In the genomic region with DNA sequence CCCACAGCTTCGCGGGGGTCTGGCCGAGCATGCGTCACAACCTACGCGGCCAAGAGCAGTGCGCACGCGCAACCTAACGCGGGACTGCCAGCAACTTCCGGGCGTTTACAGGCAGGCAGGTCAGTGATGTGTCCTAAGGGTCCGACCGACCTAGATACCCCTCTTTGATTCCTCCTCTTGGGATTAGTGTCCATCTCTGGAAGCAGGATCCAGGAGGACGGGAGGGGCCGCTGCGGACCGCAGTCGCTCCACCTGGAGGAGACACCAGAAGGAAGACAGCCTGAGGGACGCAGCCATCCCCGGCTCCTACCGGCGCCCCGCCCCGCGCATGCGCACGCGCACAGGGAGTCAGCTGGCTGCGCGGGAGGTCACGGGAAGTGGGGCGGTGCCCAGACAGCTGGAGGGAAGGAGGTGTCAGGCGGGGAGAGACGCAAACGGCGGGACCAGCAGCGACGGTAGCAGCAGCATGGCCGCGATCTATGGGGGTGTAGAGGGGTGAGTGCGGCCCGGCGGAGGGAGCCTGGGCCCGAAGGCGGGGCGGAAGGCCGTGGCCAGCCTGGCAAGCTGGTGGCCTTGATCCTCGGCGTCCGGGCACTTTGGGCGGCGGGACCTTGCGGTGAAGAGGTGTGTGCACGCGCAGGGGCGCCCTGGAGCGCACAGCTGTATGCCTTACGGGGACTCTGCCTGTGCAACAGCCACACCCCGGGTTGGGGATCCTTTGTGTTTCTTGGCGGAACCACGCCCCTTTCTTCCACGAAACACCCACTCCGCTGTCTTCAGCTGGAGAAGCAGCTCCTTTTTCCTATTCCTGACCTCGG, we compare ENCODE assay signal across 8 cellular contexts. TPM values are rescaled to one million over a fixed set of nuclear protein-coding genes. Genes with fewer than 3 reads are reported as not detected.
A peak's percentile ranks its signal among the peaks of the same experiment; 100 is the strongest.
DNase-seq lines count a peak whose midpoint lies in the region; ATAC-seq, FAIRE-seq and TF ChIP-seq lines count a peak whose summit lies in the region.

A gene (plus strand): TSS at position 431 of the 818 bp plus-strand sequence. CDS start 36 bp downstream, at position 467.

- H3K27ac ChIP-seq in mammary epithelial cell (ENCODE audit: insufficient read depth, low read depth, low read length): peak within 1 kb of the TSS; percentile 57
- H3K27ac ChIP-seq in small intestine (ENCODE audit: low read depth in 1 of 2, low read length in 1 of 2): peak within 1 kb of the TSS; percentile 71 to 97

- FAIRE-seq in small intestine (lab: Jason Lieb, UNC): no peak

- intact Hi-C loops in mammary epithelial cell (cut with micrococcal nuclease): loop anchor here (1.0 to 2.0 kb wide), 3 partner anchors 20 to 45 kb away; no protein-coding TSS in a partner anchor

- H4K20me1 ChIP-seq in mammary epithelial cell (ENCODE audit: insufficient read depth, low read length): no peaks in the 10 kb centered on the region

- peak; percentile 69 for ATAC-seq in HG03175 (IDR thresholded peaks at IDR 0.05; ENCODE audit: unreplicated experiment)

- peak within 1 kb of the TSS; percentile 94 for H2AFZ ChIP-seq in mammary epithelial cell (ENCODE audit: low read depth, low read length)

- TF ChIP-seq CTCF in WI38 (IDR thresholded peaks at IDR 0.05; ENCODE audit: low read depth, low read length) (no peak), mammary epithelial cell (conservative IDR thresholded peaks at IDR 0.05 in 1 of 2, IDR thresholded peaks at IDR 0.05 in 1 of 2; ENCODE audit: extremely low read depth in 1 of 2, insufficient read depth in 1 of 2, low read depth in 1 of 2, low read length in 2 of 2) (peak in 1 of 2 donors; percentile 8)

- H3K9me3 ChIP-seq in mammary epithelial cell (replicated peaks; ENCODE audit: insufficient read depth, low read length) (no peaks in the 10 kb centered on the region), small intestine (ENCODE audit: control insufficient read depth, low read depth) (no peaks in the 10 kb centered on the region)

- peak; percentile 100 for DNase-seq in AG08395 (ENCODE audit: low spot score)
- peak; percentile 98 for DNase-seq in NCI-H2227 treated with DMSO at 0.1 percent for 48 hours (lab: John Stamatoyannopoulos, UW)
- DNase-seq in mammary epithelial cell: peak; percentile 95
- DNase-seq in iPS-NIHi11 (ENCODE audit: low spot score): peak; percentile 99
- DNase-seq in small intestine: peak; percentile 97

- H3K4me3 ChIP-seq in WI38 (ENCODE audit: low read depth, low read length) (peak within 1 kb of the TSS; percentile 97), mammary epithelial cell (replicated peaks in 1 of 3; ENCODE audit: insufficient read depth in 1 of 3, low read depth in 2 of 3, low read length in 3 of 3) (peak within 1 kb of the TSS; percentile 66 to 78 (median 76)), small intestine (ENCODE audit: low read depth in 1 of 2, low read length in 2 of 2) (peak within 1 kb of the TSS; percentile 42 to 65)

- no peaks in the 10 kb centered on the region for H3K27me3 ChIP-seq in mammary epithelial cell (ENCODE audit: insufficient read depth, low read length)
- H3K27me3 ChIP-seq in small intestine (ENCODE audit: control insufficient read depth in 2 of 2, insufficient read depth in 2 of 2, low read length in 2 of 2): no peaks in the 10 kb centered on the region

- BruUV-seq in mammary epithelial cell (replicated peaks; lab: Mats Ljungman, UMichigan): TSS peak; percentile 53

- CTCF ChIA-PET in mammary epithelial cell (lab: Charles Lee; ENCODE audit: low non-redundant PET): interaction anchor here (0.7 kb wide), 2 partner anchors 29 to 197 kb away, joined by 3 read pairs; no protein-coding TSS in a partner anchor

- TF ChIP-seq POLR2A in GM18951 (IDR thresholded peaks at IDR 0.05; ENCODE audit: extremely low read depth, insufficient read depth, insufficient read length): peak; percentile 99

- dilution Hi-C loops in mammary epithelial cell (cut with HindIII; ENCODE audit: low sequenced_read_pairs): no loop called here

- H3K79me2 ChIP-seq in mammary epithelial cell (ENCODE audit: insufficient read depth, low read length): peaks cover 41% of the 10 kb centered on the region

- WGBS in mammary epithelial cell (ENCODE audit: low coverage, missing lambda C conversion rate): 1% methylated on average over 35 of the region's 66 CpGs
- 0 to 1% (median 1%) methylated on average over 58 to 66 of the region's 66 CpGs for WGBS in small intestine, 3 donors

- peak within 1 kb of the TSS; percentile 62 for H3K9ac ChIP-seq in mammary epithelial cell (ENCODE audit: insufficient read depth, low read length)

- peaks cover 4% of the 10 kb centered on the region for H3K36me3 ChIP-seq in mammary epithelial cell (ENCODE audit: insufficient read depth, low read length)
- H3K36me3 ChIP-seq in small intestine (ENCODE audit: control insufficient read depth in 2 of 2, insufficient read depth in 2 of 2, low read length in 2 of 2): no peaks in the 10 kb centered on the region

- H3K4me1 ChIP-seq in mammary epithelial cell (ENCODE audit: insufficient read depth, low read length): peaks cover 52% of the 10 kb centered on the region
- H3K4me1 ChIP-seq in small intestine (ENCODE audit: control insufficient read depth in 2 of 2, insufficient read depth in 1 of 2, low read depth in 1 of 2, low read length in 1 of 2): peaks cover 0 to 12% of the 10 kb centered on the region in 2 donors

- in situ Hi-C loops in GM18951 (cut with MboI; ENCODE audit: low sequenced_read_pairs, unreplicated experiment) (no loop called here), mammary epithelial cell (cut with MboI; ENCODE audit: low sequenced_read_pairs in 2 of 2) (no loop called here)

- H3K4me2 ChIP-seq in mammary epithelial cell (ENCODE audit: insufficient read depth, low read depth, low read length): peak within 1 kb of the TSS; percentile 90

RNA-seq across cellular contexts. Expression of the gene that starts here (rescaled TPM):
- 10 to 100 TPM; 29.5 to 80.8 TPM for total RNA-seq in mammary epithelial cell
- polyA plus RNA-seq in mammary epithelial cell: 60.0 TPM
- polyA minus RNA-seq in mammary epithelial cell: 46.5 TPM
- polyA plus RNA-seq in small intestine: 10 to 100 TPM; 54.8 to 81.0 (median 78.6) TPM

Comparison
In these comparisons a context has a peak if more than half of its experiments do, and no peak if none do; other contexts are left out.
1. Peak in every context shown above with its lines: DNase-seq, ATAC-seq, H3K4me3 ChIP-seq and H3K27ac ChIP-seq.